Comparison of ENCODE assay signal across 8 cellular contexts in genomic region chr6:27807415-27808241, GRCh38.
DNase-seq lines count a peak whose midpoint lies in the region; ATAC-seq, FAIRE-seq and TF ChIP-seq lines count a peak whose summit lies in the region.
"Not testable (repeated sequence)": the region's sequence is repeated elsewhere in the genome, so short reads cannot be mapped to it uniquely, and the experiment has no call there.

No MANE protein-coding gene starts in this region.

- peak; percentile 58 for ATAC-seq in HG03342 (IDR thresholded peaks at IDR 0.05; ENCODE audit: unreplicated experiment)
- peak; percentile 75 for ATAC-seq in activated B cell treated with CpG ODN at 0.5 μM for 24 hours (ENCODE audit: low read depth)

- H3K4me3 Mint-ChIP-seq in activated B cell treated with CpG ODN at 0.5 μM for 24 hours (peak overlapping the region; percentile 96), immature natural killer cell (peak overlapping the region; percentile 91 to 96 (median 96))

- not testable (repeated sequence) for H3K27me3 Mint-ChIP-seq in activated B cell treated with CpG ODN at 0.5 μM for 24 hours
- H3K27me3 Mint-ChIP-seq in immature natural killer cell (ENCODE audit: low read depth in 3 of 3) = peaks cover 10 to 24% (median 12%) of the 10 kb centered on the region in 3 donors

- H3K27ac ChIP-seq in skeletal muscle tissue (ENCODE audit: low read depth, low read length) = peak overlapping the region; percentile 48

- H3K4me1 ChIP-seq in skeletal muscle tissue (ENCODE audit: control insufficient read depth in 3 of 3, insufficient read depth in 3 of 3, low read length in 3 of 3) = peaks cover 8 to 18% (median 16%) of the 10 kb centered on the region in 3 donors

- not testable (repeated sequence) for H3K9me3 ChIP-seq in skeletal muscle tissue (ENCODE audit: control insufficient read depth in 3 of 3, low read length in 3 of 3)

- CTCF ChIA-PET in BJ (lab: Yijun Ruan, JAX) (interaction anchor here (0.6 to 5.1 kb wide), 6 partner anchors 11 to 88 kb away, joined by 3 to 37 read pairs (median 10); no protein-coding TSS in a partner anchor), activated B cell treated with CpG ODN at 0.5 μM for 24 hours (lab: Charles Lee) (interaction anchor here (1.4 to 3.9 kb wide), 4 partner anchors 11 to 88 kb away, joined by 6 to 26 read pairs (median 15); a partner anchor contains a TSS)

- POLR2A ChIA-PET in BJ (lab: Charles Lee) (interaction anchor here (0.6 to 1.3 kb wide), 5 partner anchors 16 to 1591 kb away, joined by 3 to 21 read pairs (median 7); a partner anchor contains a TSS), activated B cell treated with CpG ODN at 0.5 μM for 24 hours (lab: Charles Lee) (interaction anchor here (0.6 to 9.1 kb wide), 44 partner anchors 10 to 1786 kb away, joined by 3 to 334 read pairs (median 6); partner anchors contain the start of genes TRIM27 and ZNF184)

- H3K4me3 ChIP-seq in BJ (ENCODE audit: low read depth, low read length) = peak overlapping the region; percentile 57
- peak overlapping the region; percentile 68 to 83 (median 69) for H3K4me3 ChIP-seq in skeletal muscle tissue (ENCODE audit: low read length in 3 of 3)

- FAIRE-seq in GM19239 (lab: Jason Lieb, UNC) = peak; percentile 98

- H3K36me3 ChIP-seq in BJ (ENCODE audit: control insufficient read depth, insufficient read depth, low read length); skeletal muscle tissue (ENCODE audit: control insufficient read depth in 3 of 3, insufficient read depth in 3 of 3, low read length in 3 of 3): not testable (repeated sequence)

- peak overlapping the region; percentile 18 to 57 (median 51) for H3K9ac ChIP-seq in skeletal muscle tissue (ENCODE audit: low read depth in 1 of 3, low read length in 3 of 3)

- DNase-seq in BJ (ENCODE audit: low read depth) (peak; percentile 90), NCI-H460 (ENCODE audit: extremely low read depth, low read depth) (peak; percentile 94), activated B cell treated with CpG ODN at 0.5 μM for 24 hours (peak; percentile 61), cerebellar nuclear complex (lab: John Stamatoyannopoulos, UW) (peak; percentile 47 to 65), immature natural killer cell (peak; percentile 89 to 91 (median 89))
- not testable (repeated sequence) for DNase-seq in GM19239 (ENCODE audit: insufficient read length, low spot score)

- intact Hi-C loops in activated B cell treated with CpG ODN at 0.5 μM for 24 hours (cut with micrococcal nuclease) = loop anchor here (1.0 to 10.0 kb wide), 3 partner anchors 675 to 1775 kb away; a partner anchor contains a TSS

- H3K36me3 Mint-ChIP-seq in activated B cell treated with CpG ODN at 0.5 μM for 24 hours (ENCODE audit: low read depth) = peaks cover 13% of the 10 kb centered on the region
- H3K36me3 Mint-ChIP-seq in immature natural killer cell = not testable (repeated sequence)

- H3K27ac Mint-ChIP-seq in activated B cell treated with CpG ODN at 0.5 μM for 24 hours (peak overlapping the region; percentile 98), immature natural killer cell (peak overlapping the region; percentile 95 to 99 (median 96))

- H3K27me3 ChIP-seq in BJ (ENCODE audit: control insufficient read depth, insufficient read depth, low read length) = not testable (repeated sequence)
- peaks cover 25 to 34% (median 30%) of the 10 kb centered on the region in 3 donors for H3K27me3 ChIP-seq in skeletal muscle tissue (ENCODE audit: control insufficient read depth in 3 of 3, insufficient read depth in 3 of 3, low read length in 3 of 3)

- H3K4me1 Mint-ChIP-seq in activated B cell treated with CpG ODN at 0.5 μM for 24 hours = peaks cover 44% of the 10 kb centered on the region
- H3K4me1 Mint-ChIP-seq in immature natural killer cell = peaks cover 49 to 56% of the 10 kb centered on the region in 2 donors

- TF ChIP-seq CTCF in BJ (IDR thresholded peaks at IDR 0.05; ENCODE audit: insufficient read depth, low read depth, low read length); activated B cell treated with CpG ODN at 0.5 μM for 24 hours (IDR thresholded peaks at IDR 0.05): not testable (repeated sequence)

- H3K9me3 Mint-ChIP-seq in activated B cell treated with CpG ODN at 0.5 μM for 24 hours, immature natural killer cell: not testable (repeated sequence)
